16 cellular contexts compared by ENCODE assay signal in genomic region chr9:12880406-12881016, GRCh38.
DNase-seq lines count a peak whose midpoint lies in the region; ATAC-seq and TF ChIP-seq lines count a peak whose summit lies in the region.
"Had no signal": no experiment of that assay in that cellular context is flagged by ENCODE, and none has a peak within 500 bp of the region (broad histone marks: within the 10 kb centered on the region; RNA-seq: fewer than 3 reads in every experiment).

No MANE protein-coding gene starts in this region.

- H3K9ac ChIP-seq in SK-N-MC (ENCODE audit: insufficient read length), result peak overlapping the region; percentile 58
- no peak overlapping the region for H3K9ac ChIP-seq in smooth muscle cell (ENCODE audit: low read depth)
- H3K9ac ChIP-seq in MM.1S (ENCODE audit: low read length), result no peak overlapping the region
- H3K9ac ChIP-seq in Karpas-422 (ENCODE audit: low read length), result no peak overlapping the region

- H3K36me3 ChIP-seq in SK-N-MC (ENCODE audit: insufficient read depth, low read length) (no peaks in the 10 kb centered on the region), smooth muscle cell (ENCODE audit: low read depth) (no peaks in the 10 kb centered on the region), MM.1S (replicated peaks; ENCODE audit: insufficient read depth, low read length) (no peaks in the 10 kb centered on the region), Karpas-422 (ENCODE audit: insufficient read depth, low read length) (no peaks in the 10 kb centered on the region)
- H3K36me3 ChIP-seq: neutrophil, thoracic aorta had no signal

- H3F3A ChIP-seq in smooth muscle cell (ENCODE audit: low read depth), result no peaks in the 10 kb centered on the region
- no peaks in the 10 kb centered on the region for H3F3A ChIP-seq in MM.1S (ENCODE audit: insufficient read depth, low read length)

- H3K4me3 ChIP-seq in SK-N-MC (peak overlapping the region; percentile 67), fibroblast of villous mesenchyme (ENCODE audit: low read depth, low read length) (no peak overlapping the region), smooth muscle cell (no peak overlapping the region), MM.1S (ENCODE audit: low read length) (no peak overlapping the region), Karpas-422 (ENCODE audit: low read length) (no peak overlapping the region)
- H3K4me3 ChIP-seq: thoracic aorta had no signal

- no peak for TF ChIP-seq CTCF in fibroblast of villous mesenchyme (IDR thresholded peaks at IDR 0.05; ENCODE audit: insufficient read depth, low read depth, low read length)
- no peak for TF ChIP-seq CTCF in smooth muscle cell (IDR thresholded peaks at IDR 0.05; ENCODE audit: borderline replicate concordance, insufficient read depth, poor library complexity, severe bottlenecking)
- TF ChIP-seq CTCF in MM.1S (IDR thresholded peaks at IDR 0.05; ENCODE audit: low read length), result no peak

- ATAC-seq in GM18868 (IDR thresholded peaks at IDR 0.05; ENCODE audit: unreplicated experiment), result no peak

- H3K4me1 ChIP-seq in smooth muscle cell (ENCODE audit: low read depth), result peaks cover 6% of the 10 kb centered on the region
- H3K4me1 ChIP-seq in MM.1S (ENCODE audit: low read length), result no peaks in the 10 kb centered on the region
- H3K4me1 ChIP-seq in Karpas-422 (ENCODE audit: low read length), result no peaks in the 10 kb centered on the region

- peak; percentile 12 for DNase-seq in H4 (ENCODE audit: low spot score)
- peak; percentile 42 for DNase-seq in SK-N-MC (ENCODE audit: low read depth, low spot score)
- DNase-seq in fibroblast of villous mesenchyme (ENCODE audit: low read depth), result peak; percentile 96
- no peak for DNase-seq in smooth muscle cell (lab: John Stamatoyannopoulos, UW; ENCODE audit: unreplicated experiment)
- no peak for DNase-seq in MM.1S
- no peak for DNase-seq in Karpas-422
- DNase-seq: activated CD4-positive, alpha-beta T cell treated with anti-CD3 and anti-CD28 coated beads, Interleukin-2, amount 50 U/mL, for 1 hour; DND-41; effector CD8-positive, alpha-beta T cell; GOT3; NCI-H2081 treated with DMSO at 0.1 percent for 48 hours; SIG-M5; stimulated activated CD4-positive, alpha-beta T cell treated with anti-CD3 and anti-CD28 coated beads, Interleukin-4, amount 100 ng/mL, for 24 hours had no signal

- no peaks in the 10 kb centered on the region for H3K27me3 ChIP-seq in smooth muscle cell (ENCODE audit: low read depth)
- H3K27me3 ChIP-seq in MM.1S (replicated peaks; ENCODE audit: insufficient read depth, low read length), result no peaks in the 10 kb centered on the region
- no peaks in the 10 kb centered on the region for H3K27me3 ChIP-seq in Karpas-422 (ENCODE audit: low read length)
- H3K27me3 ChIP-seq: neutrophil had no signal

- no peaks in the 10 kb centered on the region for H3K9me3 ChIP-seq in SK-N-MC (ENCODE audit: low read depth, low read length)
- H3K9me3 ChIP-seq in smooth muscle cell (replicated peaks; ENCODE audit: low read depth), result no peaks in the 10 kb centered on the region
- no peaks in the 10 kb centered on the region for H3K9me3 ChIP-seq in MM.1S (replicated peaks; ENCODE audit: insufficient read depth, low read length)
- no peaks in the 10 kb centered on the region for H3K9me3 ChIP-seq in Karpas-422 (ENCODE audit: low read length)
- H3K9me3 ChIP-seq: neutrophil, thoracic aorta had no signal

- H3K79me2 ChIP-seq in smooth muscle cell (ENCODE audit: low read depth) (no peaks in the 10 kb centered on the region), MM.1S (ENCODE audit: low read length) (no peaks in the 10 kb centered on the region), Karpas-422 (ENCODE audit: low read length) (no peaks in the 10 kb centered on the region)

- H3K4me2 ChIP-seq in smooth muscle cell (peak overlapping the region; percentile 75), MM.1S (ENCODE audit: low read depth, low read length) (no peak overlapping the region), Karpas-422 (ENCODE audit: low read depth, low read length, poor library complexity, severe bottlenecking) (no peak overlapping the region)

- H3K9me2 ChIP-seq in MM.1S (replicated peaks; ENCODE audit: insufficient read depth, low read length) (no peaks in the 10 kb centered on the region), Karpas-422 (replicated peaks; ENCODE audit: insufficient read depth, low read length) (no peaks in the 10 kb centered on the region)

- 21% methylated on average over 3 of the region's 3 CpGs for WGBS in smooth muscle cell (ENCODE audit: low lambda C conversion rate)

- H4K20me1 ChIP-seq in smooth muscle cell (ENCODE audit: low read depth) (no peaks in the 10 kb centered on the region), MM.1S (ENCODE audit: insufficient read depth, low read length) (no peaks in the 10 kb centered on the region), Karpas-422 (ENCODE audit: insufficient read depth, low read depth, low read length) (no peaks in the 10 kb centered on the region)

- H2AFZ ChIP-seq in smooth muscle cell (ENCODE audit: low read depth) (peak overlapping the region; percentile 77), MM.1S (ENCODE audit: low read length) (no peak overlapping the region), Karpas-422 (ENCODE audit: low read length) (no peak overlapping the region)

- H3K27ac ChIP-seq in SK-N-MC (peak overlapping the region; percentile 96), smooth muscle cell (ENCODE audit: low read depth) (peak overlapping the region; percentile 44), MM.1S (ENCODE audit: low read length) (no peak overlapping the region), Karpas-422 (ENCODE audit: low read length) (no peak overlapping the region)
- H3K27ac ChIP-seq: neutrophil, thoracic aorta had no signal

Comparison
In these comparisons a context has a peak if more than half of its experiments do, and no peak if none do; other contexts are left out.
1. DNase-seq: peak in H4 (single experiment), SK-N-MC (single experiment) and fibroblast of villous mesenchyme (single experiment); none in smooth muscle cell (single experiment), MM.1S (single experiment) and Karpas-422 (single experiment).
2. H3K27ac ChIP-seq: peak in SK-N-MC (single experiment) and smooth muscle cell (single experiment); none in MM.1S (single experiment) and Karpas-422 (single experiment).